In genomic region chr15:31266712-31267111, GRCh38 we compare ENCODE assay signal across 9 cellular contexts. TPM values are rescaled to one million over a fixed set of nuclear protein-coding genes. Genes with fewer than 3 reads are reported as not detected.
DNase-seq lines count a peak whose midpoint lies in the region; ATAC-seq and TF ChIP-seq lines count a peak whose summit lies in the region.
"Had no signal": no experiment of that assay in that cellular context is flagged by ENCODE, and none has a peak within 500 bp of the region (broad histone marks: within the 10 kb centered on the region; RNA-seq: fewer than 3 reads in every experiment).

No MANE protein-coding gene starts in this region.

- no peaks in the 10 kb centered on the region for H3K27me3 ChIP-seq in neural progenitor cell

- no peaks in the 10 kb centered on the region for H3K36me3 ChIP-seq in neural progenitor cell

- H2AFZ ChIP-seq in neural progenitor cell (replicated peaks), result no peak overlapping the region

- DNase-seq in T-helper 17 cell (no peak), neural progenitor cell (ENCODE audit: low spot score) (peak; percentile 5), COLO668 (lab: John Stamatoyannopoulos, UW; ENCODE audit: unreplicated experiment) (no peak), DMS79 treated with DMSO at 0.1 percent for 48 hours (lab: John Stamatoyannopoulos, UW) (no peak), activated gamma-delta T cell (lab: John Stamatoyannopoulos, UW) (no peak)
- DNase-seq in stimulated activated CD4-positive, alpha-beta T cell treated with anti-CD3 and anti-CD28 coated beads, Interleukin-15, amount 100 ng/mL, for 24 hours, result no peak

- H3K79me2 ChIP-seq in neural progenitor cell (ENCODE audit: low read depth), result no peaks in the 10 kb centered on the region

- TF ChIP-seq CTCF in neural progenitor cell (IDR thresholded peaks at IDR 0.05), result no peak

- H3K27me3 Mint-ChIP-seq in T-helper 17 cell, result no peaks in the 10 kb centered on the region
- H3K27me3 Mint-ChIP-seq in neural progenitor cell (ENCODE audit: insufficient read depth, low read depth), result peaks cover 14% of the 10 kb centered on the region

- no peak overlapping the region for H3K4me2 ChIP-seq in neural progenitor cell

- H3K4me3 Mint-ChIP-seq in T-helper 17 cell (peak overlapping the region; percentile 83), neural progenitor cell (no peak overlapping the region)

- peak; percentile 18 for ATAC-seq in GM18868 (IDR thresholded peaks at IDR 0.05; ENCODE audit: unreplicated experiment)
- peak; percentile 13 for ATAC-seq in HG02588 (IDR thresholded peaks at IDR 0.05; ENCODE audit: unreplicated experiment)
- peak; percentile 25 for ATAC-seq in T-helper 17 cell
- ATAC-seq: HCT116 had no signal

- H3K27ac Mint-ChIP-seq in T-helper 17 cell (peak overlapping the region; percentile 95), neural progenitor cell (peak overlapping the region; percentile 29)

- H3K9ac ChIP-seq in neural progenitor cell, result no peak overlapping the region

- no peaks in the 10 kb centered on the region for H3F3A ChIP-seq in neural progenitor cell (ENCODE audit: low read depth)

- H3K4me1 ChIP-seq in neural progenitor cell, result peaks cover 16% of the 10 kb centered on the region

- H3K4me3 ChIP-seq in neural progenitor cell, result no peak overlapping the region

- peaks cover 67% of the 10 kb centered on the region for H3K4me1 Mint-ChIP-seq in T-helper 17 cell
- peaks cover 13% of the 10 kb centered on the region for H3K4me1 Mint-ChIP-seq in neural progenitor cell

- no peaks in the 10 kb centered on the region for H4K20me1 ChIP-seq in neural progenitor cell (ENCODE audit: low read depth)

- H3K9me3 ChIP-seq in T-helper 17 cell (ENCODE audit: control insufficient read depth, low read length, poor library complexity, severe bottlenecking) (no peaks in the 10 kb centered on the region), neural progenitor cell (ENCODE audit: low read depth) (no peaks in the 10 kb centered on the region)

- H3K9me3 Mint-ChIP-seq in neural progenitor cell, result no peaks in the 10 kb centered on the region

- no peak overlapping the region for H3K27ac ChIP-seq in neural progenitor cell

- no peaks in the 10 kb centered on the region for H3K36me3 Mint-ChIP-seq in T-helper 17 cell (ENCODE audit: low read depth)
- no peaks in the 10 kb centered on the region for H3K36me3 Mint-ChIP-seq in neural progenitor cell

RNA-seq across cellular contexts. Expression of gene KLF13, which starts 59.9 kb away (rescaled TPM):
- total RNA-seq in T-helper 17 cell, result 100 to 1,000 TPM; 184 to 226 TPM
- total RNA-seq in neural progenitor cell (ENCODE audit: low replicate concordance), result 11.9 and 25.1 TPM in 2 replicates
